ENCODE assay signal across 23 cellular contexts in the genomic region with DNA sequence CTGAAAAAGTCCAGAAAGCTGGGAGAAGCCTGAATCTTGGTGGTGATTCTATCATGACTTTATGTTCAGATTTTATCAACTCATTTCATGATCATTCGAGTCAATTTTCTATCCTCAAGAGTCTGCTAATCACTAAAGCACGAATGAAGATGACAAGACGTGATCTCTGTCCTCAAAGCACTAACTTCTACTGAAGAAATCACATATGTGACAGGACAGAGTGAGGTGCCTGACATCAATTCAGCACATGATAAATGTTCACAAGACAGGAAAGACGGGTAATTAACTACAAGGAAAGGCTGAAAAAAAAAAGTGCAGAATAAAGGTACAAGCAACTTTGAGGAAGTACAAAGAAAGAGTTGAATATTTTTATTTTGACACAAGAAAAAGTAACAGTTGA.
"Had no signal": no experiment of that assay in that cellular context is flagged by ENCODE, and none has a peak within 500 bp of the region (broad histone marks: within the 10 kb centered on the region; RNA-seq: fewer than 3 reads in every experiment).

No MANE protein-coding gene starts in this region.

- H3K27me3 Mint-ChIP-seq: IgD-negative memory B cell had no signal

- FAIRE-seq: HTR-8/SVneo, K562 had no signal

- H3K36me3 ChIP-seq: Peyer's patch, SJCRH30 had no signal

- H3K27ac Mint-ChIP-seq: IgD-negative memory B cell had no signal

- H3K9me3 ChIP-seq: Peyer's patch, SJCRH30 had no signal

- H3K27me3 ChIP-seq: Peyer's patch, SJCRH30 had no signal

- H3K27ac ChIP-seq: HL-60, Peyer's patch, SJCRH30 had no signal

- H3K4me3 ChIP-seq: K562, Peyer's patch, SJCRH30 had no signal

- ATAC-seq: K562, PC-3, Right ventricle myocardium inferior, SK-N-SH treated with all-trans-retinoic acid at 6 μM for 48 hours had no signal

- H3K36me3 Mint-ChIP-seq: IgD-negative memory B cell had no signal

- DNase-seq: MV-4-11, NCI-H1048, NCI-H1105, NCI-H1417, NCI-H1436 treated with DMSO at 0.1 percent for 48 hours, NCI-H1694, NCI-H187 treated with DMSO at 0.1 percent for 48 hours, NCI-H2029 treated with DMSO at 0.1 percent for 48 hours, NCI-H2107, NCI-H2227 treated with DMSO at 0.1 percent for 48 hours, NCI-H524, NCI-H526 treated with DMSO at 0.1 percent for 48 hours, NCI-H748 treated with DMSO at 0.1 percent for 48 hours, PC-3, Peyer's patch, SHP77 treated with DMSO at 0.1 percent for 48 hours, SJCRH30 had no signal

- H3K4me1 ChIP-seq: Peyer's patch had no signal

- H3K4me1 Mint-ChIP-seq: IgD-negative memory B cell had no signal
